ENCODE assay signal across 7 cellular contexts in genomic region chr18:45621068-45621511, GRCh38. TPM values are rescaled to one million over a fixed set of nuclear protein-coding genes. Genes with fewer than 3 reads are reported as not detected.
DNase-seq lines count a peak whose midpoint lies in the region; ATAC-seq and TF ChIP-seq lines count a peak whose summit lies in the region.

No MANE protein-coding gene starts in this region.

- H3K27me3 Mint-ChIP-seq in endodermal cell (ENCODE audit: insufficient read depth) = peaks cover 31% of the 10 kb centered on the region
- H3K27me3 Mint-ChIP-seq in nephron progenitor cell (ENCODE audit: low read depth, poor library complexity) = peaks cover 7% of the 10 kb centered on the region

- H3K9me3 Mint-ChIP-seq in endodermal cell (no peaks in the 10 kb centered on the region), nephron progenitor cell (peaks cover 5% of the 10 kb centered on the region)

- no peaks in the 10 kb centered on the region for H3K36me3 ChIP-seq in endodermal cell (ENCODE audit: control insufficient read depth, insufficient read depth, low read length)
- H3K36me3 ChIP-seq in tibial nerve = no peaks in the 10 kb centered on the region

- H3K27ac Mint-ChIP-seq in endodermal cell (no peak overlapping the region), nephron progenitor cell (no peak overlapping the region)

- H3K27ac ChIP-seq in endodermal cell (ENCODE audit: low read depth, low read length) (no peak overlapping the region), tibial nerve (no peak overlapping the region)

- H3K36me3 Mint-ChIP-seq in endodermal cell (ENCODE audit: low read depth) (no peaks in the 10 kb centered on the region), nephron progenitor cell (ENCODE audit: low read depth) (no peaks in the 10 kb centered on the region)

- H3K9me3 ChIP-seq in endodermal cell (ENCODE audit: control insufficient read depth, low read length) = no peaks in the 10 kb centered on the region
- no peaks in the 10 kb centered on the region for H3K9me3 ChIP-seq in tibial nerve

- H3K4me1 Mint-ChIP-seq in endodermal cell = peaks cover 14% of the 10 kb centered on the region
- H3K4me1 Mint-ChIP-seq in nephron progenitor cell = peaks cover 46% of the 10 kb centered on the region

- peaks cover 26% of the 10 kb centered on the region for H3K27me3 ChIP-seq in endodermal cell (ENCODE audit: control insufficient read depth, insufficient read depth, low read length, poor library complexity, severe bottlenecking)
- no peaks in the 10 kb centered on the region for H3K27me3 ChIP-seq in tibial nerve

- TF ChIP-seq CTCF in GM12801 (IDR thresholded peaks at IDR 0.05; ENCODE audit: extremely low read depth, insufficient read length) (peak; percentile 82), endodermal cell (conservative IDR thresholded peaks at IDR 0.05) (peak; percentile 93), nephron progenitor cell (IDR thresholded peaks at IDR 0.05) (peak; percentile 97), tibial nerve (IDR thresholded peaks at IDR 0.05) (peak; percentile 72 to 92 (median 82))

- TF ChIP-seq EP300 in tibial nerve (IDR thresholded peaks at IDR 0.05) = no peak

- 28% methylated on average over 5 of the region's 5 CpGs; no CpG with 5 or more reads in 1 of the 2 experiments for WGBS in endodermal cell (ENCODE audit: insufficient coverage in 1 of 2, insufficient read length in 1 of 2), 2 experiments
- WGBS in tibial nerve, 2 donors = 11 to 18% methylated on average over 5 of the region's 5 CpGs

- no peak for TF ChIP-seq POLR2A in tibial nerve (IDR thresholded peaks at IDR 0.05)

- ATAC-seq in HG02759 (IDR thresholded peaks at IDR 0.05; ENCODE audit: unreplicated experiment) = peak; percentile 78

- H3K4me1 ChIP-seq in endodermal cell (ENCODE audit: control insufficient read depth, insufficient read depth, low read length) (peaks cover 3% of the 10 kb centered on the region), tibial nerve (peaks cover 0 to 55% (median 9%) of the 10 kb centered on the region in 4 donors)

- no peak overlapping the region for H3K9ac ChIP-seq in endodermal cell (ENCODE audit: extremely low read depth, low read length, poor library complexity, severe bottlenecking)

- H3K4me3 Mint-ChIP-seq in endodermal cell = no peak overlapping the region
- no peak overlapping the region for H3K4me3 Mint-ChIP-seq in nephron progenitor cell

- H3K4me3 ChIP-seq in endodermal cell (ENCODE audit: low read length) = no peak overlapping the region
- no peak overlapping the region for H3K4me3 ChIP-seq in tibial nerve

- DNase-seq in NCI-H2171 (lab: John Stamatoyannopoulos, UW) (peak; percentile 42), endodermal cell (peak; percentile 80), nephron progenitor cell (peak; percentile 50), tibial nerve (ENCODE audit: low spot score in 2 of 2) (peak in 1 of 2 donors; percentile 50)
- DNase-seq in activated CD4-positive, alpha-beta T cell treated with anti-CD3 and anti-CD28 coated beads for 48 hours = peak; percentile 47

RNA-seq across cellular contexts. Expression of gene SLC14A2, which starts 5.8 kb away (rescaled TPM):
- under 1 TPM in 1 of 2 donors, not detected in 1; 0.09 TPM for total RNA-seq in endodermal cell
- polyA plus RNA-seq in endodermal cell (2013, experiment 1 of 2) = 0.21 TPM
- 0.33 TPM for polyA plus RNA-seq in endodermal cell (2013, experiment 2 of 2)
- 1 to 10 TPM in 1 of 4 donors, under 1 TPM in 2, not detected in 1; 0.42 to 1.1 (median 0.60) TPM for total RNA-seq in tibial nerve
